ENCODE assay signal across 1 cellular context in the genomic region with DNA sequence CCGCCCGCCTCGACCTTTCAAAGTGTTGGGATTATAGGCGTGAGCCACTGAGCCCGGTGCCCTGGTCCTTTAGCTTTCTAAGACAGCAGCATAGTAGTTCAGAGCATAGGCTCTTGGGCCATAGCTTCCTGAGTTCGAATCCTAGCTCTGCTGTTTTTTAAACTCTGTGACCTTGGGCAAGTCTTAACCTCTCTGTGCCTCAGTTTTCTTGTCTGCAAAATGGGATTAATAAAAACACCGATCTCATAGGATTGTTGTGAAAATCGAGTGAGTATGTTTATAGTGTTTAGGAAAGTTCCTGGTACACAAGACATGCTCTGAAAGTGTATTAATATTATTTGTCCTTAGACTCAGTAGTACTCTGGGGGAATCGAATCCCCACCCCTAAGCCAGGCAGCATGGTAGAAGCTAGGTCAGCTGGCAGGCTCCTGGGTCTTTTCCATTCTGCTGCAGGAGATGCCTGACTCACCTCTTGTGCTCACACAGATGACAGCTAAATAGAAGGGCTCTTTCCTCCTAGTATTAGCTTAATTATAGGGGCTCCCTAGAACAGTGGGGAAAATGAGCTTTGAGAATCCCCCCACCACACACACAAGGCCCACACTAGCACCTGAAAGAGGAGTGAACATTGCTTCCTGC.
TF ChIP-seq lines count a peak whose summit lies in the region.

No MANE protein-coding gene starts in this region.

TF ChIP-seq in K562, 482 proteins besides CTCF, POLR2A, EP300 and RAD21:
- no peak for TF ChIP-seq SAP30 (IDR thresholded peaks at IDR 0.05; ENCODE audit: borderline replicate concordance, insufficient read depth, low read depth, low read length, poor library complexity, severe bottlenecking)
- TF ChIP-seq NRF1 (conservative IDR thresholded peaks at IDR 0.05 in 1 of 2, IDR thresholded peaks at IDR 0.05 in 1 of 2) = no peak
- TF ChIP-seq, protein P1, sequence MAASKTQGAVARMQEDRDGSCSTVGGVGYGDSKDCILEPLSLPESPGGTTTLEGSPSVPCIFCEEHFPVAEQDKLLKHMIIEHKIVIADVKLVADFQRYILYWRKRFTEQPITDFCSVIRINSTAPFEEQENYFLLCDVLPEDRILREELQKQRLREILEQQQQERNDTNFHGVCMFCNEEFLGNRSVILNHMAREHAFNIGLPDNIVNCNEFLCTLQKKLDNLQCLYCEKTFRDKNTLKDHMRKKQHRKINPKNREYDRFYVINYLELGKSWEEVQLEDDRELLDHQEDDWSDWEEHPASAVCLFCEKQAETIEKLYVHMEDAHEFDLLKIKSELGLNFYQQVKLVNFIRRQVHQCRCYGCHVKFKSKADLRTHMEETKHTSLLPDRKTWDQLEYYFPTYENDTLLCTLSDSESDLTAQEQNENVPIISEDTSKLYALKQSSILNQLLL (CRISPR knock-in tag; IDR thresholded peaks at IDR 0.05; ENCODE audit: borderline replicate concordance) = no peak
- TF ChIP-seq SREBF2 (CRISPR knock-in tag; IDR thresholded peaks at IDR 0.05) = no peak
- peak; percentile 66; the same call in 1 of the 2 replicates for TF ChIP-seq HDAC2 (IDR thresholded peaks at IDR 0.05)
- TF ChIP-seq KDM4B (IDR thresholded peaks at IDR 0.05; ENCODE audit: borderline replicate concordance in 2 of 2, low read depth in 1 of 2) = no peak
- peak; percentile 92 for TF ChIP-seq BCOR (IDR thresholded peaks at IDR 0.05)
- TF ChIP-seq CHD4 (IDR thresholded peaks at IDR 0.05; ENCODE audit: insufficient read depth, insufficient replicate concordance, low read depth, low read length, poor library complexity, severe bottlenecking) = peak; percentile 54
- peak; percentile 88 for TF ChIP-seq ADNP (tag; IDR thresholded peaks at IDR 0.05)
- TF ChIP-seq SMARCA5 (IDR thresholded peaks at IDR 0.05) = 0 out of 2 replicates have a peak, but pooled peaks have one; percentile 61
- TF ChIP-seq ESRRA (IDR thresholded peaks at IDR 0.05; ENCODE audit: borderline replicate concordance, low read depth) = peak; percentile 96
- peak; percentile 61 to 76; a peak in 3 of 4 replicates for TF ChIP-seq KDM1A (IDR thresholded peaks at IDR 0.05)
- TF ChIP-seq RBM25 (IDR thresholded peaks at IDR 0.05; ENCODE audit: low read depth, low read length, severe bottlenecking) = peak; percentile 96
- TF ChIP-seq RCOR1 (IDR thresholded peaks at IDR 0.05; ENCODE audit: borderline replicate concordance in 1 of 2, low read depth in 2 of 2, low read length in 2 of 2) = peak in 1 of 2 experiments; percentile 73; a peak in 2 of 4 replicates
